1 cellular context compared by ENCODE assay signal in genomic region chr15:68816795-68817303, GRCh38.
A peak's percentile ranks its signal among the peaks of the same experiment; 100 is the strongest.
TF ChIP-seq lines count a peak whose summit lies in the region.

No MANE protein-coding gene starts in this region.

TF ChIP-seq in liver, 16 proteins besides CTCF, POLR2A, EP300 and RAD21 (continued from another document):
- TF ChIP-seq NR2F2 (IDR thresholded peaks at IDR 0.05) = peak; percentile 76
- TF ChIP-seq REST (IDR thresholded peaks at IDR 0.05) = peak; percentile 92
- TF ChIP-seq HNF4A (conservative IDR thresholded peaks at IDR 0.05) = peak; percentile 90 to 91
- TF ChIP-seq GABPA (IDR thresholded peaks at IDR 0.05 in 1 of 2, conservative IDR thresholded peaks at IDR 0.05 in 1 of 2) = no peak
- no peak for TF ChIP-seq FOXA2 (IDR thresholded peaks at IDR 0.05)
- peak; percentile 95 for TF ChIP-seq SP1 (IDR thresholded peaks at IDR 0.05)
- peak; percentile 69 for TF ChIP-seq FOXA1 (IDR thresholded peaks at IDR 0.05)
- TF ChIP-seq JUND (IDR thresholded peaks at IDR 0.05) = peak in 1 of 2 donors; percentile 19
- peak; percentile 86 for TF ChIP-seq TAF1 (conservative IDR thresholded peaks at IDR 0.05)
- TF ChIP-seq ATF3 (IDR thresholded peaks at IDR 0.05) = peak; percentile 22
- peak; percentile 82 to 89 for TF ChIP-seq RXRA (IDR thresholded peaks at IDR 0.05)
TF ChIP-seq in liver: peak in this region for 14.
